In the genomic region with DNA sequence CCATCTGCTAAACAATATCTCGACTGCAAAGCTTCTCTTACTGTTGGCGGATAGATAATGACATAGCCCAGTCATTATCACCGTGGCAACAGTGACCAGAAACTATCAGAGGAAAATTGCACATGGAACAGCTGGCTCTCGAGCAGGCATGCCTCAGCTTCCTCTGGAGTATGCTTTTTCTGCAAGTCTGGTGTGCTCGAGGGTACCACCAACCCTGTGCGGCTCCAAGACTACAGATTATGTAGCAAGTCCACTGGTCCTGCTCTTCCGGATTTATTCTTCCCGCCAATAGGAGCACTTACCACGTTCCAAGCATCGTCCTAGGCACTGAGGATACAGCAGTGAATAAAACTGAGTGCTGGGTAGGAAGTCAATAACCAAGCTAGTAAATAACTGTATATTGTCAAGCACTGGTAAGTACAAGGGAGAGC, we compare ENCODE assay signal across 7 cellular contexts. TPM values are rescaled to one million over a fixed set of nuclear protein-coding genes. Genes with fewer than 3 reads are reported as not detected.
DNase-seq lines count a peak whose midpoint lies in the region; ATAC-seq and TF ChIP-seq lines count a peak whose summit lies in the region.

No MANE protein-coding gene starts in this region.

- ATAC-seq in activated CD8-positive, alpha-beta T cell treated with anti-CD3 and anti-CD28 coated beads, Interleukin-2, amount 10 ng/mL, durations not matched to agents 7 days and 5 days, result no peak
- no peak for ATAC-seq in stimulated activated naive B cell treated with anti-CD40 and anti-IgM and Interleukin-4, amounts not matched to agents 10 μg/mL and 1 μg/mL and 100 μg/mL, for 72 hours (replicated peaks)

- peak overlapping the region; percentile 88 for H3K27ac Mint-ChIP-seq in activated CD8-positive, alpha-beta T cell treated with anti-CD3 and anti-CD28 coated beads, Interleukin-2, amount 10 ng/mL, durations not matched to agents 7 days and 5 days
- peak overlapping the region; percentile 97 for H3K27ac Mint-ChIP-seq in stimulated activated naive B cell treated with anti-CD40 and anti-IgM and Interleukin-4, amounts not matched to agents 10 μg/mL and 1 μg/mL and 100 μg/mL, for 72 hours

- CTCF ChIA-PET in activated CD8-positive, alpha-beta T cell treated with anti-CD3 and anti-CD28 coated beads, Interleukin-2, amount 10 ng/mL, durations not matched to agents 7 days and 5 days (lab: Charles Lee), result interaction anchor here (0.7 to 15.0 kb wide), 7 partner anchors 10 to 91 kb away, joined by 3 to 199 read pairs (median 9); partner anchors contain the start of gene SYNE3

- POLR2A ChIA-PET in activated CD8-positive, alpha-beta T cell treated with anti-CD3 and anti-CD28 coated beads, Interleukin-2, amount 10 ng/mL, durations not matched to agents 7 days and 5 days (lab: Charles Lee), result interaction anchor here (0.7 to 4.1 kb wide), 5 partner anchors 10 to 76 kb away, joined by 3 to 60 read pairs (median 6); partner anchors contain the start of gene SYNE3

- H3K27me3 Mint-ChIP-seq in activated CD8-positive, alpha-beta T cell treated with anti-CD3 and anti-CD28 coated beads, Interleukin-2, amount 10 ng/mL, durations not matched to agents 7 days and 5 days (ENCODE audit: low read depth), result no peaks in the 10 kb centered on the region
- H3K27me3 Mint-ChIP-seq in stimulated activated naive B cell treated with anti-CD40 and anti-IgM and Interleukin-4, amounts not matched to agents 10 μg/mL and 1 μg/mL and 100 μg/mL, for 72 hours, result no peaks in the 10 kb centered on the region

- peaks cover 62% of the 10 kb centered on the region for H3K4me1 Mint-ChIP-seq in activated CD8-positive, alpha-beta T cell treated with anti-CD3 and anti-CD28 coated beads, Interleukin-2, amount 10 ng/mL, durations not matched to agents 7 days and 5 days (ENCODE audit: low read depth)
- H3K4me1 Mint-ChIP-seq in stimulated activated naive B cell treated with anti-CD40 and anti-IgM and Interleukin-4, amounts not matched to agents 10 μg/mL and 1 μg/mL and 100 μg/mL, for 72 hours, result peaks cover 40 to 61% of the 10 kb centered on the region in 2 donors

- peak; percentile 21 for TF ChIP-seq POLR2A in GM18526 (IDR thresholded peaks at IDR 0.05; ENCODE audit: extremely low read depth, insufficient read length)

- H3K9me3 Mint-ChIP-seq in activated CD8-positive, alpha-beta T cell treated with anti-CD3 and anti-CD28 coated beads, Interleukin-2, amount 10 ng/mL, durations not matched to agents 7 days and 5 days (ENCODE audit: insufficient read depth), result no peaks in the 10 kb centered on the region
- no peaks in the 10 kb centered on the region for H3K9me3 Mint-ChIP-seq in stimulated activated naive B cell treated with anti-CD40 and anti-IgM and Interleukin-4, amounts not matched to agents 10 μg/mL and 1 μg/mL and 100 μg/mL, for 72 hours

- DNase-seq in NCI-H1436 treated with DMSO at 0.1 percent for 48 hours (lab: John Stamatoyannopoulos, UW), result peak; percentile 69
- DNase-seq in activated CD8-positive, alpha-beta T cell treated with anti-CD3 and anti-CD28 coated beads, Interleukin-2, amount 10 ng/mL, durations not matched to agents 7 days and 5 days, result no peak
- DNase-seq in stimulated activated naive B cell treated with anti-CD40 and anti-IgM and Interleukin-4, amounts not matched to agents 10 μg/mL and 1 μg/mL and 100 μg/mL, for 72 hours, result no peak
- no peak for DNase-seq in nucleus accumbens (lab: John Stamatoyannopoulos, UW)
- no peak for DNase-seq in putamen (ENCODE audit: low spot score)

- peak overlapping the region; percentile 91 for H3K4me3 Mint-ChIP-seq in activated CD8-positive, alpha-beta T cell treated with anti-CD3 and anti-CD28 coated beads, Interleukin-2, amount 10 ng/mL, durations not matched to agents 7 days and 5 days
- peak overlapping the region; percentile 98 to 99 for H3K4me3 Mint-ChIP-seq in stimulated activated naive B cell treated with anti-CD40 and anti-IgM and Interleukin-4, amounts not matched to agents 10 μg/mL and 1 μg/mL and 100 μg/mL, for 72 hours

- peak overlapping the region; percentile 89 for H3K4me3 ChIP-seq in iPS-11a (ENCODE audit: low read depth, low read length)

- H3K36me3 Mint-ChIP-seq in activated CD8-positive, alpha-beta T cell treated with anti-CD3 and anti-CD28 coated beads, Interleukin-2, amount 10 ng/mL, durations not matched to agents 7 days and 5 days (ENCODE audit: low read depth), result peaks cover 25% of the 10 kb centered on the region
- peaks cover 5 to 24% of the 10 kb centered on the region in 2 donors for H3K36me3 Mint-ChIP-seq in stimulated activated naive B cell treated with anti-CD40 and anti-IgM and Interleukin-4, amounts not matched to agents 10 μg/mL and 1 μg/mL and 100 μg/mL, for 72 hours

RNA-seq across cellular contexts. Expression of gene GLRX5, which starts 1.4 kb away (rescaled TPM):
- 10 to 100 TPM; 52.8 to 54.6 TPM for total RNA-seq in activated CD8-positive, alpha-beta T cell treated with anti-CD3 and anti-CD28 coated beads, Interleukin-2, amount 10 ng/mL, durations not matched to agents 7 days and 5 days

RNA-seq across cellular contexts. Expression of gene SYNE3, which starts 17.0 kb away (rescaled TPM):
- 10 to 100 TPM; 91.5 TPM for total RNA-seq in activated CD8-positive, alpha-beta T cell treated with anti-CD3 and anti-CD28 coated beads, Interleukin-2, amount 10 ng/mL, durations not matched to agents 7 days and 5 days
